14 cellular contexts compared by ENCODE assay signal in genomic region chr12:125287155-125287847, GRCh38.
DNase-seq lines count a peak whose midpoint lies in the region; ATAC-seq, FAIRE-seq and TF ChIP-seq lines count a peak whose summit lies in the region.
"Had no signal": no experiment of that assay in that cellular context is flagged by ENCODE, and none has a peak within 500 bp of the region (broad histone marks: within the 10 kb centered on the region; RNA-seq: fewer than 3 reads in every experiment).

No MANE protein-coding gene starts in this region.

- peak; percentile 61 for ATAC-seq in GM18907 (IDR thresholded peaks at IDR 0.05; ENCODE audit: unreplicated experiment)
- peak; percentile 76 for ATAC-seq in GM21526 (IDR thresholded peaks at IDR 0.05; ENCODE audit: low FRiP score, unreplicated experiment)
- peak; percentile 65 for ATAC-seq in HG03064 (IDR thresholded peaks at IDR 0.05; ENCODE audit: low read depth, unreplicated experiment)
- ATAC-seq in GM12878, result peak; percentile 67
- no peak for ATAC-seq in WTC11

- H3K4me3 ChIP-seq in GM12878, result no peak overlapping the region
- H3K4me3 ChIP-seq in brain microvascular endothelial cell (ENCODE audit: low read depth, low read length), result no peak overlapping the region
- H3K4me3 ChIP-seq: adrenal gland, ovary, smooth muscle cell had no signal

- SMC1A ChIA-PET in GM12878 (lab: Charles Lee; ENCODE audit: uncharacterized antibody, unreplicated experiment), result no interaction called here

- H3K27me3 Mint-ChIP-seq in WTC11 (ENCODE audit: low read depth), result no peaks in the 10 kb centered on the region; the same call in 1 of the 2 replicates

- H3K27ac ChIP-seq in GM12878 (ENCODE audit: control insufficient read depth, insufficient read depth) (no peak overlapping the region), brain microvascular endothelial cell (no peak overlapping the region)
- H3K27ac ChIP-seq: adrenal gland, C4-2B, epithelial cell of prostate, ovary had no signal

- H3K27ac Mint-ChIP-seq in WTC11, result no peak overlapping the region

- peak overlapping the region; percentile 22; the same call in 1 of the 2 replicates for H3K4me2 ChIP-seq in GM12878 (ENCODE audit: control insufficient read depth, insufficient read depth)
- H3K4me2 ChIP-seq: smooth muscle cell had no signal

- TF ChIP-seq EP300 in GM12878 (IDR thresholded peaks at IDR 0.05; ENCODE audit: borderline replicate concordance in 1 of 2, control insufficient read depth in 1 of 2, low read depth in 2 of 2, low read length in 2 of 2), result no peak

- no peak for TF ChIP-seq CTCF in GM12878 (IDR thresholded peaks at IDR 0.05 in 2 of 3, conservative IDR thresholded peaks at IDR 0.05 in 1 of 3; ENCODE audit: control insufficient read depth in 2 of 3, extremely low read depth in 1 of 3, insufficient read depth in 1 of 3, low read depth in 3 of 3, low read length in 3 of 3)
- TF ChIP-seq CTCF in brain microvascular endothelial cell (IDR thresholded peaks at IDR 0.05; ENCODE audit: low read depth, low read length, missing control alignments), result no peak
- no peak for TF ChIP-seq CTCF in WTC11 (IDR thresholded peaks at IDR 0.05)

- H3K36me3 ChIP-seq in GM12878 (ENCODE audit: control insufficient read depth in 2 of 2, insufficient read depth in 2 of 2, low read length in 1 of 2), result no peaks in the 10 kb centered on the region
- H3K36me3 ChIP-seq in brain microvascular endothelial cell (replicated peaks), result no peaks in the 10 kb centered on the region
- H3K36me3 ChIP-seq: adrenal gland, ovary had no signal

- POLR2A ChIA-PET in GM12878 (lab: Charles Lee) (no interaction called here), WTC11 (lab: Charles Lee) (no interaction called here)

- no peak overlapping the region for H3K9ac ChIP-seq in GM12878 (ENCODE audit: control insufficient read depth, insufficient read depth, low read length)

- no peak for FAIRE-seq in GM12878 (lab: Jason Lieb, UNC)
- FAIRE-seq: keratinocyte had no signal

- H3K4me3 Mint-ChIP-seq in WTC11, result no peak overlapping the region

- in situ Hi-C loops in GM12878 (cut with MboI) (no loop called here), brain microvascular endothelial cell (cut with HindIII; ENCODE audit: low pct_ligation_motif_present, low sequenced_read_pairs) (no loop called here)

- WGBS in GM12878 (ENCODE audit: insufficient coverage, insufficient replicate concordance, low lambda C conversion rate, missing lambda C conversion rate), result 29% methylated on average over 5 of the region's 5 CpGs

- H3K27me3 ChIP-seq in GM12878 (replicated peaks in 1 of 2; ENCODE audit: control insufficient read depth in 2 of 2, insufficient read depth in 2 of 2, low read length in 1 of 2) (peaks cover 0 to 4% of the 10 kb centered on the region in 2 experiments; a peak in 3 of 4 replicates), brain microvascular endothelial cell (replicated peaks) (no peaks in the 10 kb centered on the region)
- H3K27me3 ChIP-seq: adrenal gland, ovary had no signal

- H3K79me2 ChIP-seq in GM12878 (ENCODE audit: control insufficient read depth, insufficient read depth, low read length), result no peaks in the 10 kb centered on the region

- no peaks in the 10 kb centered on the region for H4K20me1 ChIP-seq in GM12878 (ENCODE audit: control insufficient read depth, insufficient read depth)

- CTCF ChIA-PET in GM12878 (lab: Yijun Ruan, JAX) (interaction anchor here (0.7 kb wide), 1 partner anchor 116 kb away, joined by 3 read pairs; no protein-coding TSS in a partner anchor), WTC11 (lab: Charles Lee) (no interaction called here)

- H3K4me1 Mint-ChIP-seq in WTC11, result peaks cover 11% of the 10 kb centered on the region

- DNase-seq in GM12878 (ENCODE audit: low read depth, low spot score), result peak; percentile 19
- no peak for DNase-seq in brain microvascular endothelial cell
- no peak for DNase-seq in WTC11 (ENCODE audit: low spot score)
- DNase-seq in UCSD-AML1 (lab: John Stamatoyannopoulos, UW; ENCODE audit: unreplicated experiment), result no peak
- DNase-seq: adrenal gland, OCI-M1, ovary had no signal

- intact Hi-C loops in GM12878 (cut with micrococcal nuclease; ENCODE audit: unreplicated experiment), result no loop called here

- BruUV-seq in GM12878 (replicated peaks; lab: Mats Ljungman, UMichigan), result no TSS peak

- no peak overlapping the region for H2AFZ ChIP-seq in GM12878 (ENCODE audit: control insufficient read depth, low read depth, low read length)

- TF ChIP-seq RAD21 in GM12878 (IDR thresholded peaks at IDR 0.05; ENCODE audit: insufficient read depth, low read depth, low read length), result no peak

- no peaks in the 10 kb centered on the region; the same call in 2 of the 3 replicates for H3K9me3 ChIP-seq in GM12878 (replicated peaks; ENCODE audit: control insufficient read depth, insufficient read depth, low read length)
- H3K9me3 ChIP-seq: adrenal gland, ovary had no signal

- RAD21 ChIA-PET in GM12878 (lab: Charles Lee; ENCODE audit: unreplicated experiment), result no interaction called here

- no peak for TF ChIP-seq POLR2A in GM12878 (IDR thresholded peaks at IDR 0.05; ENCODE audit: low read depth, low read length)

- H3K9me3 Mint-ChIP-seq in WTC11, result peaks cover 8% of the 10 kb centered on the region

- peaks cover 22% of the 10 kb centered on the region for H3K36me3 Mint-ChIP-seq in WTC11

- H3K4me1 ChIP-seq in GM12878 (ENCODE audit: control insufficient read depth, insufficient read depth, low read length), result peaks cover 6% of the 10 kb centered on the region; the same call in 1 of the 2 replicates
- H3K4me1 ChIP-seq: adrenal gland had no signal

TF ChIP-seq in GM12878, 131 proteins besides CTCF, POLR2A, EP300 and RAD21:
- 0 out of 2 replicates have a peak, but pooled peaks have one; percentile 18 for TF ChIP-seq EED (IDR thresholded peaks at IDR 0.05; ENCODE audit: low read depth)
- TF ChIP-seq IRF4 (IDR thresholded peaks at IDR 0.05; ENCODE audit: low read depth, low read length), result peak; percentile 56; the same call in 1 of the 2 replicates
- TF ChIP-seq JUNB (IDR thresholded peaks at IDR 0.05), result peak; percentile 92
- no peak for TF ChIP-seq SREBF2 (IDR thresholded peaks at IDR 0.05; ENCODE audit: low read length)
- peak; percentile 93 for TF ChIP-seq RUNX3 (IDR thresholded peaks at IDR 0.05; ENCODE audit: low read length)
- peak; percentile 26 for TF ChIP-seq MEF2B (IDR thresholded peaks at IDR 0.05; ENCODE audit: partially characterized antibody, poor library complexity, severe bottlenecking)
- no peak for TF ChIP-seq RFX5 (IDR thresholded peaks at IDR 0.05; ENCODE audit: low read depth, low read length)
- TF ChIP-seq RELB (IDR thresholded peaks at IDR 0.05; ENCODE audit: low read depth), result no peak
- TF ChIP-seq IKZF1 (conservative IDR thresholded peaks at IDR 0.05), result peak; percentile 52
- peak; percentile 63 for TF ChIP-seq NFIC (IDR thresholded peaks at IDR 0.05; ENCODE audit: low read depth, low read length)
- peak; percentile 73 to 77 for TF ChIP-seq IKZF2 (IDR thresholded peaks at IDR 0.05)
- TF ChIP-seq HCFC1 (IDR thresholded peaks at IDR 0.05; ENCODE audit: low read length), result no peak

TF ChIP-seq in WTC11, 78 proteins besides CTCF, POLR2A, EP300 and RAD21 (continues in another document):
- no peak for TF ChIP-seq FOXP4 (CRISPR knock-in tag; IDR thresholded peaks at IDR 0.05)
- TF ChIP-seq HMGXB4 (CRISPR knock-in tag; IDR thresholded peaks at IDR 0.05), result no peak
- no peak for TF ChIP-seq ZNF281 (CRISPR knock-in tag; IDR thresholded peaks at IDR 0.05)
